Comparison of ENCODE assay signal across 10 cellular contexts in the genomic region with DNA sequence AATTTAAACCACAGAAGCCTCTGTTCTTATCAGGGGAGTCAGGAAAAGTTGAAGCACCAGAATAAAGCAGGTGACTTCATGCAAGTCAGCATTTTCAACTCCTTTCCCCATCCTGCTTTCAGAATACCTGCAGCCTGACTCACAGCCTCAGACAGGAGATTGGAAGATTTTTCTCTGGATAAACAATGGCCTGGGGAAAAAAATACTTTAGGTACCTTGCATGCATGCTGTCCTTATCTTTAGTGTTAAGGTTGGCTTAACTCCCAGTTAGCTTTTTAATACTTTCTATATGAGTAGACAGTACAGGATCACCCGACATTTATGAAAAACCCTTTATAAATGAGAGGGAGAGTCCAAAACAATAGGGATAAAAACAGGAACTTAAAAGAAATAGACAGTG. TPM values are rescaled to one million over a fixed set of nuclear protein-coding genes. Genes with fewer than 3 reads are reported as not detected.
DNase-seq lines count a peak whose midpoint lies in the region; ATAC-seq, FAIRE-seq and TF ChIP-seq lines count a peak whose summit lies in the region.
"Had no signal": no experiment of that assay in that cellular context is flagged by ENCODE, and none has a peak within 500 bp of the region (broad histone marks: within the 10 kb centered on the region; RNA-seq: fewer than 3 reads in every experiment).

No MANE protein-coding gene starts in this region.

- no peak overlapping the region for H3K14ac ChIP-seq in H1 (ENCODE audit: insufficient read length)

- intact Hi-C loops in activated CD8-positive, alpha-beta T cell treated with anti-CD3 and anti-CD28 coated beads for 36 hours (cut with micrococcal nuclease): no loop called here

- H3F3A ChIP-seq in neural progenitor cell (ENCODE audit: low read depth): no peaks in the 10 kb centered on the region

- H3K79me2 ChIP-seq in H1 (ENCODE audit: control insufficient read depth in 1 of 2, insufficient read depth in 2 of 2, low read length in 2 of 2) (peaks cover 0 to 61% of the 10 kb centered on the region in 2 experiments; a peak in 3 of 4 replicates), neural progenitor cell (ENCODE audit: low read depth) (peaks cover 74% of the 10 kb centered on the region)

- H3K4me3 ChIP-seq in CD4-positive, CD25-positive, alpha-beta regulatory T cell (ENCODE audit: low read depth, low read length): no peak overlapping the region
- H3K4me3 ChIP-seq in H1 (ENCODE audit: extremely low read depth in 1 of 4, insufficient read depth in 2 of 4, low read depth in 3 of 4, low read length in 4 of 4) (no peak overlapping the region), neural progenitor cell (no peak overlapping the region)

- H3K4me2 ChIP-seq in H1 (ENCODE audit: insufficient read depth in 1 of 2, low read depth in 2 of 2, low read length in 2 of 2) (no peak overlapping the region), neural progenitor cell (no peak overlapping the region)

- no peak overlapping the region for H3K18ac ChIP-seq in H1 (ENCODE audit: extremely low read depth, low read length)

- no peaks in the 10 kb centered on the region for H3K4me1 ChIP-seq in CD4-positive, CD25-positive, alpha-beta regulatory T cell (ENCODE audit: control insufficient read depth, insufficient read depth, low read length, poor library complexity, severe bottlenecking)
- no peaks in the 10 kb centered on the region; a peak in 3 of 7 replicates for H3K4me1 ChIP-seq in H1 (replicated peaks in 1 of 4; ENCODE audit: control insufficient read depth in 3 of 4, insufficient read depth in 4 of 4, low read length in 3 of 4)
- peaks cover 2% of the 10 kb centered on the region for H3K4me1 ChIP-seq in neural progenitor cell

- H2AK5ac ChIP-seq in H1 (ENCODE audit: low read depth, low read length): no peak overlapping the region

- no peaks in the 10 kb centered on the region for H3K27me3 Mint-ChIP-seq in CD4-positive, CD25-positive, alpha-beta regulatory T cell
- no peaks in the 10 kb centered on the region for H3K27me3 Mint-ChIP-seq in nephron (ENCODE audit: low read depth)
- H3K27me3 Mint-ChIP-seq in activated CD8-positive, alpha-beta T cell treated with anti-CD3 and anti-CD28 coated beads for 36 hours: no peaks in the 10 kb centered on the region
- H3K27me3 Mint-ChIP-seq in neural progenitor cell (ENCODE audit: insufficient read depth, low read depth): peaks cover 4% of the 10 kb centered on the region

- no peak overlapping the region for H3K4me3 Mint-ChIP-seq in CD4-positive, CD25-positive, alpha-beta regulatory T cell
- H3K4me3 Mint-ChIP-seq in nephron: no peak overlapping the region
- no peak overlapping the region for H3K4me3 Mint-ChIP-seq in activated CD8-positive, alpha-beta T cell treated with anti-CD3 and anti-CD28 coated beads for 36 hours
- no peak overlapping the region for H3K4me3 Mint-ChIP-seq in neural progenitor cell

- H2BK20ac ChIP-seq in H1 (ENCODE audit: low read length): no peak overlapping the region

- H2BK120ac ChIP-seq in H1 (replicated peaks; ENCODE audit: low read depth, low read length): no peak overlapping the region

- no peak overlapping the region for H4K5ac ChIP-seq in H1 (ENCODE audit: insufficient read length, low read depth, low read length)

- H4K91ac ChIP-seq in H1 (replicated peaks; ENCODE audit: insufficient read length, low read length): no peak overlapping the region

- no peak overlapping the region for H3K27ac ChIP-seq in CD4-positive, CD25-positive, alpha-beta regulatory T cell (ENCODE audit: insufficient read depth, low read length, poor library complexity, severe bottlenecking)
- H3K27ac ChIP-seq in H1 (ENCODE audit: low read depth, low read length) (no peak overlapping the region), neural progenitor cell (no peak overlapping the region)

- H2BK5ac ChIP-seq in H1 (ENCODE audit: low read depth, low read length): no peak overlapping the region

- H3K9me3 ChIP-seq in CD4-positive, CD25-positive, alpha-beta regulatory T cell (ENCODE audit: control insufficient read depth in 2 of 2, low read length in 2 of 2): no peaks in the 10 kb centered on the region
- H3K9me3 ChIP-seq in H1 (ENCODE audit: insufficient read depth in 2 of 2, low read depth in 1 of 2, low read length in 1 of 2): peaks cover 14 to 16% of the 10 kb centered on the region in 2 experiments
- H3K9me3 ChIP-seq in neural progenitor cell (ENCODE audit: low read depth): peaks cover 10% of the 10 kb centered on the region

- no peaks in the 10 kb centered on the region for H3K23me2 ChIP-seq in H1 (ENCODE audit: low read depth, low read length)

- H2AFZ ChIP-seq in H1 (ENCODE audit: low read length): no peak overlapping the region
- no peak overlapping the region for H2AFZ ChIP-seq in neural progenitor cell (replicated peaks)

- no peak for TF ChIP-seq RAD21 in H1 (IDR thresholded peaks at IDR 0.05 in 1 of 2, conservative IDR thresholded peaks at IDR 0.05 in 1 of 2; ENCODE audit: low read depth in 2 of 2, low read length in 2 of 2)

- no peaks in the 10 kb centered on the region for H3K9me3 Mint-ChIP-seq in CD4-positive, CD25-positive, alpha-beta regulatory T cell
- H3K9me3 Mint-ChIP-seq in nephron (peaks cover 20% of the 10 kb centered on the region), neural progenitor cell (peaks cover 28% of the 10 kb centered on the region)
- peaks cover 5% of the 10 kb centered on the region for H3K9me3 Mint-ChIP-seq in activated CD8-positive, alpha-beta T cell treated with anti-CD3 and anti-CD28 coated beads for 36 hours

- peaks cover 43% of the 10 kb centered on the region for H3K36me3 ChIP-seq in CD4-positive, CD25-positive, alpha-beta regulatory T cell (ENCODE audit: control insufficient read depth, insufficient read depth, low read length)
- H3K36me3 ChIP-seq in H1 (ENCODE audit: control insufficient read depth in 2 of 4, insufficient read depth in 4 of 4, low read length in 3 of 4) (peaks cover 0 to 23% (median 9%) of the 10 kb centered on the region in 4 experiments; a peak in 3 of 8 replicates), neural progenitor cell (peaks cover 12% of the 10 kb centered on the region)

- H2BK15ac ChIP-seq in H1 (ENCODE audit: low read length): no peak overlapping the region

- peaks cover 2% of the 10 kb centered on the region; the same call in 1 of the 2 replicates for H3K79me1 ChIP-seq in H1 (ENCODE audit: low read depth, low read length)

- no peak overlapping the region for H4K8ac ChIP-seq in H1 (ENCODE audit: extremely low read depth, insufficient read depth, low read length)

- no peak for TF ChIP-seq POLR2A in H1 (IDR thresholded peaks at IDR 0.05; ENCODE audit: control extremely low read depth in 1 of 2, low read depth in 2 of 2, low read length in 2 of 2)

- POLR2A ChIA-PET in H1 (lab: Charles Lee; ENCODE audit: partially characterized antibody): no interaction called here
- POLR2A ChIA-PET in activated CD8-positive, alpha-beta T cell treated with anti-CD3 and anti-CD28 coated beads for 36 hours (lab: Charles Lee): interaction anchor here (1.0 kb wide), 1 partner anchor 10 kb away, joined by 3 read pairs; no protein-coding TSS in a partner anchor

- no peak for DNase-seq in CD4-positive, CD25-positive, alpha-beta regulatory T cell
- peak; percentile 78 for DNase-seq in LoVo (ENCODE audit: low spot score)
- no peak for DNase-seq in H1 (ENCODE audit: low read depth in 1 of 2, low spot score in 2 of 2)
- DNase-seq in activated CD8-positive, alpha-beta T cell treated with anti-CD3 and anti-CD28 coated beads for 36 hours: no peak
- DNase-seq in neural progenitor cell (ENCODE audit: low spot score): no peak
- DNase-seq in COLO829 (ENCODE audit: low spot score): no peak
- DNase-seq: activated naive CD4-positive, alpha-beta T cell treated with anti-CD3 and anti-CD28 coated beads, Interleukin-2, amount 50 U/mL, for 16 hours; Kasumi-1 had no signal

- no peaks in the 10 kb centered on the region for H3K27me3 ChIP-seq in CD4-positive, CD25-positive, alpha-beta regulatory T cell (ENCODE audit: control insufficient read depth, insufficient read depth, low read length)
- no peaks in the 10 kb centered on the region for H3K27me3 ChIP-seq in H1 (replicated peaks in 1 of 4; ENCODE audit: control insufficient read depth in 3 of 4, extremely low read depth in 1 of 4, insufficient read depth in 3 of 4, low read length in 3 of 4)
- no peaks in the 10 kb centered on the region for H3K27me3 ChIP-seq in neural progenitor cell

- no peak overlapping the region for H3K56ac ChIP-seq in H1 (replicated peaks; ENCODE audit: insufficient read length, low read depth, low read length)

- H3K36me3 Mint-ChIP-seq in CD4-positive, CD25-positive, alpha-beta regulatory T cell: peaks cover 27% of the 10 kb centered on the region
- H3K36me3 Mint-ChIP-seq in nephron (ENCODE audit: low read depth) (peaks cover 73% of the 10 kb centered on the region), neural progenitor cell (peaks cover 52% of the 10 kb centered on the region)
- H3K36me3 Mint-ChIP-seq in activated CD8-positive, alpha-beta T cell treated with anti-CD3 and anti-CD28 coated beads for 36 hours (ENCODE audit: low read depth): peaks cover 43% of the 10 kb centered on the region

- H3K4me1 Mint-ChIP-seq in CD4-positive, CD25-positive, alpha-beta regulatory T cell: peaks cover 32 to 47% (median 37%) of the 10 kb centered on the region in 4 donors
- H3K4me1 Mint-ChIP-seq in nephron: peaks cover 5% of the 10 kb centered on the region
- H3K4me1 Mint-ChIP-seq in activated CD8-positive, alpha-beta T cell treated with anti-CD3 and anti-CD28 coated beads for 36 hours (ENCODE audit: low read depth): peaks cover 20% of the 10 kb centered on the region
- peaks cover 5% of the 10 kb centered on the region for H3K4me1 Mint-ChIP-seq in neural progenitor cell

- TF ChIP-seq CTCF in H1 (IDR thresholded peaks at IDR 0.05; ENCODE audit: control extremely low read depth in 1 of 3, insufficient read depth in 1 of 3, low read depth in 1 of 3, low read length in 3 of 3): no peak
- TF ChIP-seq CTCF in nephron (IDR thresholded peaks at IDR 0.05; ENCODE audit: unreplicated experiment in 3 of 3): no peak
- TF ChIP-seq CTCF in activated CD8-positive, alpha-beta T cell treated with anti-CD3 and anti-CD28 coated beads for 36 hours (IDR thresholded peaks at IDR 0.05): no peak
- no peak for TF ChIP-seq CTCF in neural progenitor cell (IDR thresholded peaks at IDR 0.05)

- peak overlapping the region in 2 of 3 donors; percentile 3 to 77 for H3K27ac Mint-ChIP-seq in CD4-positive, CD25-positive, alpha-beta regulatory T cell
- peak overlapping the region in 2 of 3 experiments; percentile 14 to 28 for H3K27ac Mint-ChIP-seq in nephron
- no peak overlapping the region for H3K27ac Mint-ChIP-seq in activated CD8-positive, alpha-beta T cell treated with anti-CD3 and anti-CD28 coated beads for 36 hours
- H3K27ac Mint-ChIP-seq in neural progenitor cell: no peak overlapping the region

- H3K4ac ChIP-seq in H1 (replicated peaks; ENCODE audit: insufficient read length, low read depth, low read length): no peak overlapping the region

- CTCF ChIA-PET in H1 (lab: Charles Lee; ENCODE audit: partially characterized antibody): no interaction called here
- CTCF ChIA-PET in activated CD8-positive, alpha-beta T cell treated with anti-CD3 and anti-CD28 coated beads for 36 hours (lab: Charles Lee): no interaction called here

- no peak overlapping the region for H3K23ac ChIP-seq in H1 (ENCODE audit: insufficient read length)

- H2BK12ac ChIP-seq in H1 (ENCODE audit: low read depth, low read length): no peak overlapping the region

- H3K9ac ChIP-seq in H1 (replicated peaks in 1 of 4; ENCODE audit: extremely low read depth in 1 of 4, low read depth in 3 of 4, low read length in 3 of 4) (no peak overlapping the region), neural progenitor cell (no peak overlapping the region)

- TF ChIP-seq EP300 in H1 (IDR thresholded peaks at IDR 0.05; ENCODE audit: borderline replicate concordance in 1 of 2, low read depth in 2 of 2, low read length in 2 of 2): no peak

- WGBS in H1 (ENCODE audit: extremely low coverage in 1 of 2, insufficient coverage in 1 of 2, insufficient read length in 1 of 2, insufficient replicate concordance in 2 of 2, low coverage in 1 of 2, low lambda C conversion rate in 2 of 2, missing lambda C conversion rate in 1 of 2), 2 experiments: 95% methylated on average over 1 of the region's 1 CpG; no CpG with 5 or more reads in 1 of the 2 experiments

- no peak for FAIRE-seq in H1 (lab: Jason Lieb, UNC)

- ATAC-seq in CD4-positive, CD25-positive, alpha-beta regulatory T cell (ENCODE audit: low read depth in 2 of 2): no peak
- no peak for ATAC-seq in activated CD8-positive, alpha-beta T cell treated with anti-CD3 and anti-CD28 coated beads for 36 hours
- ATAC-seq in GM18511 (IDR thresholded peaks at IDR 0.05; ENCODE audit: unreplicated experiment): no peak

- peaks cover 0 to 3% of the 10 kb centered on the region in 2 experiments for H4K20me1 ChIP-seq in H1 (replicated peaks in 1 of 2; ENCODE audit: control insufficient read depth in 1 of 2, insufficient read depth in 2 of 2, low read length in 2 of 2)
- H4K20me1 ChIP-seq in neural progenitor cell (ENCODE audit: low read depth): no peaks in the 10 kb centered on the region

RNA-seq across cellular contexts. Expression of a gene that starts 53.6 kb away (rescaled TPM):
- 83.7 TPM for total RNA-seq in CD4-positive, CD25-positive, alpha-beta regulatory T cell
- 10 to 100 TPM; 37.5 to 46.4 (median 41.7) TPM for polyA plus RNA-seq in CD4-positive, CD25-positive, alpha-beta regulatory T cell
- total RNA-seq in H1 (2021; fragmentation: NEBNext Ultra II Directional; extraction: Animal tissue kit (Norgen Biotek cat#: 25700)): 60.5 and 62.8 TPM in 2 replicates
- 8.5 and 13.1 TPM in 2 replicates for polyA plus RNA-seq in H1 (2011; rRNA removed)
- polyA plus RNA-seq in H1 (2011; cell fraction: cytosol; rRNA removed): 16.2 TPM
- 9.3 TPM for polyA plus RNA-seq in H1 (2011; cell fraction: nucleus; rRNA removed)
- 41.1 to 57.7 TPM (median 43.2 TPM) in 4 replicates for polyA plus RNA-seq in H1 (2012, experiment 1 of 2)
- polyA plus RNA-seq in H1 (2012, experiment 2 of 2): 8.8 TPM
- polyA plus RNA-seq in H1 (2013, experiment 1 of 2): 25.1 TPM
- 24.6 TPM for polyA plus RNA-seq in H1 (2013, experiment 2 of 2)
- polyA minus RNA-seq in H1 (2011; rRNA and poly(A)+ RNA removed): 61.8 and 103 TPM in 2 replicates
- 34.8 TPM for polyA minus RNA-seq in H1 (2011; cell fraction: cytosol; rRNA and poly(A)+ RNA removed)
- 39.8 TPM for polyA minus RNA-seq in H1 (2011; cell fraction: nucleus; rRNA and poly(A)+ RNA removed)
- 10 to 100 TPM; 79.4 to 81.2 TPM for total RNA-seq in activated CD8-positive, alpha-beta T cell treated with anti-CD3 and anti-CD28 coated beads for 36 hours
- 38.1 and 53.6 TPM in 2 replicates for total RNA-seq in neural progenitor cell (ENCODE audit: low replicate concordance)

Comparison
In these comparisons a context has a peak if more than half of its experiments do, and no peak if none do; other contexts are left out.
1. H3K27ac Mint-ChIP-seq: peak in CD4-positive, CD25-positive, alpha-beta regulatory T cell (2 of 3) and nephron (2 of 3); none in activated CD8-positive, alpha-beta T cell treated with anti-CD3 and anti-CD28 coated beads for 36 hours (single experiment) and neural progenitor cell (single experiment).